In the genomic region with DNA sequence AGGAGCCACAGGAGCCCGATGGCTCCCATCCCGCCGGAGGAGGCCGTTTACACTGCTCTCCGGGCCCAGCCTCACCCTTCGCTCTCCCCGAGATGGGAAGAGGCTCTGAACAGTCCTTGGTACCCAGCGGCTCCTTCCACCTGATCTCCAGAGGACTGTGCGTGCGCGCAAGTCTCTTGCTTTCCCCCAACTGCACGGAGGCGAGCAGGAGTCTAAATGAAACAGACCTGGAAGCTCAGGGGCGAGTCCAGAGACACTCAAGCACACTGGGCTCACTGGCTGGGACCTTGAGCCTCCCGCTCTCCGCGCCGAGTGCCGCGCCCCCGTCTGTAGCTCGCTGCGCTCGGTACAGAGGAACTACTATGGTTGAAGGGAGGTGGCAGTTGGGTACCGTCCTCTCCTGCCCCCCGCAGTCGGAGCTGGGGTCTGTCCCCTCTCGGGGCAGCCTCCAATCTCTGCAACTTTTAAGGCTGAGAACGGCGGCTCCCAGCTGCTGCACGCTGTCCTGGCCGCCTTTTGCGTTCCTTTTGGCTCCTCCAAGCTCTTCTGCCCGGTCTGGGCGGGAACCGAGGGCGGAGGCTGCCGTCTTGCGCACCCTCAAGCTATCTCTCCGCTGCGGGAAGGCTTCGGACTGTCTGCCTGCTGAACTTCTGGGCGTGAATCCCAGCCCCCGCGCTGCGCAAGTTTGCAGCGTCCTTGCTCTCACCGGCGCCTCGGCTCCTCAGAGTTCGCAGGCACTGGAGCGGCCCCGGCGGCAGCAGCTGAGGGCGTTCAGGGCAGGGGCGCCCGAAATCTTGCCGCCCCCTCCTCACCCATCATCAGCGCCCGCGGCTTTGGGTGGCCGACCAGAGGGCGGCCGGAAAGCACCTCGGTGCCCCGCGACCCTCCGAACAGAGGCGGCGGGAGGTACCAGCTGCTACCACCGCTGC, we compare ENCODE assay signal across 8 cellular contexts. TPM values are rescaled to one million over a fixed set of nuclear protein-coding genes. Genes with fewer than 3 reads are reported as not detected.
DNase-seq lines count a peak whose midpoint lies in the region; ATAC-seq and TF ChIP-seq lines count a peak whose summit lies in the region.

No MANE protein-coding gene starts in this region.

- H3K27ac ChIP-seq in CD4-positive, alpha-beta T cell (ENCODE audit: low read depth, low read length) = no peak overlapping the region

- CTCF ChIA-PET in CD4-positive, alpha-beta T cell (lab: Charles Lee) = no interaction called here

- H3K4me1 ChIP-seq in NT2/D1 (ENCODE audit: insufficient read depth, insufficient read length) = peaks cover 2% of the 10 kb centered on the region

- H3K4me3 ChIP-seq in NT2/D1 (ENCODE audit: insufficient read length, low read depth) (peak overlapping the region; percentile 44), epithelial cell of esophagus (ENCODE audit: low read length) (no peak overlapping the region)

- peaks cover 63% of the 10 kb centered on the region for H3K27me3 ChIP-seq in NT2/D1 (ENCODE audit: insufficient read depth, insufficient read length)
- H3K27me3 ChIP-seq in CD4-positive, alpha-beta T cell (ENCODE audit: control insufficient read depth, insufficient read depth, low read length) = peaks cover 74% of the 10 kb centered on the region

- DNase-seq in NCI-H146 (lab: John Stamatoyannopoulos, UW) (peak; percentile 31), NCI-H146 treated with DMSO at 0.1 percent for 48 hours (lab: John Stamatoyannopoulos, UW; ENCODE audit: unreplicated experiment) (no peak), NT2/D1 (ENCODE audit: low read depth, low spot score) (no peak), epithelial cell of esophagus (ENCODE audit: low read depth) (peak; percentile 30), inferior parietal cortex (ENCODE audit: extremely low spot score) (no peak)
- no peak for DNase-seq in natural killer cell treated with Interleukin-12 subunit alpha and Interleukin-12 subunit beta and Interleukin-15 and Interleukin-18, amount 100 ng/mL, for 72 hours (ENCODE audit: low spot score)
- DNase-seq in CD4-positive, alpha-beta T cell = no peak
- no peak for DNase-seq in activated effector memory CD4-positive, alpha-beta T cell treated with Interleukin-2 at 50 U/mL for 16 hours

- TF ChIP-seq CTCF in epithelial cell of esophagus (IDR thresholded peaks at IDR 0.05; ENCODE audit: insufficient read depth, low read depth, low read length, missing control alignments) = no peak
- no peak for TF ChIP-seq CTCF in CD4-positive, alpha-beta T cell (IDR thresholded peaks at IDR 0.05)

- POLR2A ChIA-PET in CD4-positive, alpha-beta T cell (lab: Charles Lee) = no interaction called here

- peaks cover 0 to 4% of the 10 kb centered on the region in 2 donors for H3K4me1 Mint-ChIP-seq in natural killer cell treated with Interleukin-12 subunit alpha and Interleukin-12 subunit beta and Interleukin-15 and Interleukin-18, amount 100 ng/mL, for 72 hours (ENCODE audit: low read depth in 2 of 2)
- peaks cover 14% of the 10 kb centered on the region for H3K4me1 Mint-ChIP-seq in CD4-positive, alpha-beta T cell (ENCODE audit: low read depth)

- no peaks in the 10 kb centered on the region for H3K9me3 ChIP-seq in NT2/D1 (ENCODE audit: insufficient read depth, low read length)
- no peaks in the 10 kb centered on the region for H3K9me3 ChIP-seq in CD4-positive, alpha-beta T cell (ENCODE audit: control insufficient read depth, low read length)

- H3K27me3 Mint-ChIP-seq in natural killer cell treated with Interleukin-12 subunit alpha and Interleukin-12 subunit beta and Interleukin-15 and Interleukin-18, amount 100 ng/mL, for 72 hours = peaks cover 52 to 68% of the 10 kb centered on the region in 2 donors
- H3K27me3 Mint-ChIP-seq in CD4-positive, alpha-beta T cell = peaks cover 84% of the 10 kb centered on the region

- no peak overlapping the region for H3K4me3 Mint-ChIP-seq in natural killer cell treated with Interleukin-12 subunit alpha and Interleukin-12 subunit beta and Interleukin-15 and Interleukin-18, amount 100 ng/mL, for 72 hours
- H3K4me3 Mint-ChIP-seq in CD4-positive, alpha-beta T cell = no peak overlapping the region

- ATAC-seq in natural killer cell treated with Interleukin-12 subunit alpha and Interleukin-12 subunit beta and Interleukin-15 and Interleukin-18, amount 100 ng/mL, for 72 hours = peak; percentile 17 to 24
- no peak for ATAC-seq in CD4-positive, alpha-beta T cell (ENCODE audit: poor library complexity)

- no peaks in the 10 kb centered on the region for H3K9me3 Mint-ChIP-seq in natural killer cell treated with Interleukin-12 subunit alpha and Interleukin-12 subunit beta and Interleukin-15 and Interleukin-18, amount 100 ng/mL, for 72 hours
- H3K9me3 Mint-ChIP-seq in CD4-positive, alpha-beta T cell = no peaks in the 10 kb centered on the region

- H3K36me3 ChIP-seq in NT2/D1 (ENCODE audit: insufficient read depth, insufficient read length, low read length) = no peaks in the 10 kb centered on the region

- H3K27ac Mint-ChIP-seq in natural killer cell treated with Interleukin-12 subunit alpha and Interleukin-12 subunit beta and Interleukin-15 and Interleukin-18, amount 100 ng/mL, for 72 hours = no peak overlapping the region
- no peak overlapping the region for H3K27ac Mint-ChIP-seq in CD4-positive, alpha-beta T cell

- intact Hi-C loops in CD4-positive, alpha-beta T cell (cut with DNase I, micrococcal nuclease) = loop anchor here in 1 of 2 experiments (5.0 kb wide), 1 partner anchor 151 kb away; no protein-coding TSS in a partner anchor

- H3K9ac ChIP-seq in NT2/D1 (ENCODE audit: insufficient read length, low read depth) = peak overlapping the region; percentile 76

- peaks cover 6% of the 10 kb centered on the region for H3K36me3 Mint-ChIP-seq in natural killer cell treated with Interleukin-12 subunit alpha and Interleukin-12 subunit beta and Interleukin-15 and Interleukin-18, amount 100 ng/mL, for 72 hours
- no peaks in the 10 kb centered on the region for H3K36me3 Mint-ChIP-seq in CD4-positive, alpha-beta T cell (ENCODE audit: low read depth)

RNA-seq across cellular contexts. Expression of a gene that starts 0.5 kb away (rescaled TPM):
- not detected for total RNA-seq in natural killer cell treated with Interleukin-12 subunit alpha and Interleukin-12 subunit beta and Interleukin-15 and Interleukin-18, amount 100 ng/mL, for 72 hours
- total RNA-seq in CD4-positive, alpha-beta T cell = not detected

Comparison
In these comparisons a context has a peak if more than half of its experiments do, and no peak if none do; other contexts are left out.
1. DNase-seq: peak in NCI-H146 (single experiment) and epithelial cell of esophagus (single experiment); none in NCI-H146 treated with DMSO at 0.1 percent for 48 hours (single experiment), NT2/D1 (single experiment), natural killer cell treated with Interleukin-12 subunit alpha and Interleukin-12 subunit beta and Interleukin-15 and Interleukin-18, amount 100 ng/mL, for 72 hours (single experiment), CD4-positive, alpha-beta T cell (0 of 10), activated effector memory CD4-positive, alpha-beta T cell treated with Interleukin-2 at 50 U/mL for 16 hours (single experiment) and inferior parietal cortex (single experiment).